8 cellular contexts compared by ENCODE assay signal in the genomic region with DNA sequence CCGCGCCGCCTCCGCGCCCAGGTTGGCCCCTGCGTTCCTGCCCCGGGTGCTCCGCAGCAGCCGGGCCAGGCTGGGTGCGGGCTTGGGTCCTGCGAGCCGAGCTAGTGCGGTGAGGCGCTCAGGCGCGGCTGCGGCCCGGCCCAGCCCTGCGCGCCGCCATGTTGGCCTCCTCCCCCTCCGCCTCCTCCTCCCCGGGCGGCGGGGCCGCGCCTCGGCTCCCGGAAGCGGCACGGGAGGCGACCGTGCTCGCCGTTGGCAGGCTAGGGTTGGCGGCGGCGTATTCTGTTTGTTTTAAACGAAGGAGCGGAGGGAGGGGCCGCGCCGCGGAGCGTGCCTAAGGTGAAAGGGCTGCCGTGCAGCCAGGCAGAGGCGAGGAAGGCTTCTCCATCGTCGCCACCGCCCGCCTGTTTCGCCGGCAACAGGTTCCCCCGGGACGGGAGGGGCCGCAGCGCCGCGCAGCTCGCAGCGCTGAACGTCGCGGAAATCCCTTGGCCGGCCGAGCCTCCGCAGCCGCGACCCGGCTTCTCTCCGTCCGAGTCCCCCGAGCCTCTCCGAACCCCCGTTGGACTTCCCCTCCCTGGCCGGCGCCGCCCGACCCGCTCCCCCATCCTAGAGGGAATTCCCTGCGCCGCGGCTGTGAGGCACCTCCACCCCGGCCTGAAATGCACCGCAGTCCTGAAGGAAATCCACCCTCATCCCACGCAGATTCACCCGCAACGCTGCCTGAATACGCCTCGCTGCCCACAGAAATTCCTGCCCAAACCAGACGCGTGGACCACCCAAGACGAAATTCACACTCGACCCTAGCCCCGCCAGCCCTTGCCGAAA. TPM values are rescaled to one million over a fixed set of nuclear protein-coding genes. Genes with fewer than 3 reads are reported as not detected.
A peak's percentile ranks its signal among the peaks of the same experiment; 100 is the strongest.
DNase-seq lines count a peak whose midpoint lies in the region; ATAC-seq, FAIRE-seq and TF ChIP-seq lines count a peak whose summit lies in the region.

A gene with protein sequence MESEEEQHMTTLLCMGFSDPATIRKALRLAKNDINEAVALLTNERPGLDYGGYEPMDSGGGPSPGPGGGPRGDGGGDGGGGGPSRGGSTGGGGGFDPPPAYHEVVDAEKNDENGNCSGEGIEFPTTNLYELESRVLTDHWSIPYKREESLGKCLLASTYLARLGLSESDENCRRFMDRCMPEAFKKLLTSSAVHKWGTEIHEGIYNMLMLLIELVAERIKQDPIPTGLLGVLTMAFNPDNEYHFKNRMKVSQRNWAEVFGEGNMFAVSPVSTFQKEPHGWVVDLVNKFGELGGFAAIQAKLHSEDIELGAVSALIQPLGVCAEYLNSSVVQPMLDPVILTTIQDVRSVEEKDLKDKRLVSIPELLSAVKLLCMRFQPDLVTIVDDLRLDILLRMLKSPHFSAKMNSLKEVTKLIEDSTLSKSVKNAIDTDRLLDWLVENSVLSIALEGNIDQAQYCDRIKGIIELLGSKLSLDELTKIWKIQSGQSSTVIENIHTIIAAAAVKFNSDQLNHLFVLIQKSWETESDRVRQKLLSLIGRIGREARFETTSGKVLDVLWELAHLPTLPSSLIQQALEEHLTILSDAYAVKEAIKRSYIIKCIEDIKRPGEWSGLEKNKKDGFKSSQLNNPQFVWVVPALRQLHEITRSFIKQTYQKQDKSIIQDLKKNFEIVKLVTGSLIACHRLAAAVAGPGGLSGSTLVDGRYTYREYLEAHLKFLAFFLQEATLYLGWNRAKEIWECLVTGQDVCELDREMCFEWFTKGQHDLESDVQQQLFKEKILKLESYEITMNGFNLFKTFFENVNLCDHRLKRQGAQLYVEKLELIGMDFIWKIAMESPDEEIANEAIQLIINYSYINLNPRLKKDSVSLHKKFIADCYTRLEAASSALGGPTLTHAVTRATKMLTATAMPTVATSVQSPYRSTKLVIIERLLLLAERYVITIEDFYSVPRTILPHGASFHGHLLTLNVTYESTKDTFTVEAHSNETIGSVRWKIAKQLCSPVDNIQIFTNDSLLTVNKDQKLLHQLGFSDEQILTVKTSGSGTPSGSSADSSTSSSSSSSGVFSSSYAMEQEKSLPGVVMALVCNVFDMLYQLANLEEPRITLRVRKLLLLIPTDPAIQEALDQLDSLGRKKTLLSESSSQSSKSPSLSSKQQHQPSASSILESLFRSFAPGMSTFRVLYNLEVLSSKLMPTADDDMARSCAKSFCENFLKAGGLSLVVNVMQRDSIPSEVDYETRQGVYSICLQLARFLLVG (N-terminal part only) (minus strand): TSS at position 171 of the 828 bp plus-strand sequence. CDS start 251 bp downstream, outside the sequence.

- intact Hi-C loops in PC-3 (cut with micrococcal nuclease): loop anchor here (10.0 kb wide), 1 partner anchor 1429 kb away; a partner anchor contains a TSS

- no peaks in the 10 kb centered on the region for H3K27me3 Mint-ChIP-seq in activated T-cell treated with anti-CD3 and anti-CD28 coated beads, Interleukin-2, amount 50 U/mL, for 4 hours (ENCODE audit: low read depth)

- H3K27me3 ChIP-seq in PC-3 (ENCODE audit: low read length) (no peaks in the 10 kb centered on the region), muscle layer of duodenum (ENCODE audit: low read depth, low read length) (no peaks in the 10 kb centered on the region)

- H3K27ac ChIP-seq in PC-3 (ENCODE audit: low read length): peak within 1 kb of the TSS; percentile 60
- peak within 1 kb of the TSS; percentile 83 for H3K27ac ChIP-seq in muscle layer of duodenum (ENCODE audit: low read length)

- DNase-seq in D721Med (ENCODE audit: insufficient read length, low spot score): peak; percentile 71
- peak; percentile 62 for DNase-seq in HT1080 (ENCODE audit: low read depth)
- DNase-seq in PC-3: peak; percentile 81
- peak; percentile 75 for DNase-seq in activated T-cell treated with anti-CD3 and anti-CD28 coated beads, Interleukin-2, amount 50 U/mL, for 4 hours
- DNase-seq in stimulated activated CD8-positive, alpha-beta memory T cell treated with anti-CD3 and anti-CD28 coated beads, Interleukin-7, amount 100 ng/mL, for 4 hours (ENCODE audit: low read depth in 2 of 2): peak; percentile 47 to 75

- H3K9me3 Mint-ChIP-seq in activated T-cell treated with anti-CD3 and anti-CD28 coated beads, Interleukin-2, amount 50 U/mL, for 4 hours: no peaks in the 10 kb centered on the region

- H3K9me2 ChIP-seq in PC-3 (replicated peaks; ENCODE audit: low read length): no peaks in the 10 kb centered on the region

- no peak for FAIRE-seq in D721Med (lab: Jason Lieb, UNC)

- POLR2A ChIA-PET in PC-3 (lab: Charles Lee; ENCODE audit: unreplicated experiment): interaction anchor here (0.7 kb wide), 1 partner anchor 9 kb away, joined by 8 read pairs; no protein-coding TSS in a partner anchor

- CTCF ChIA-PET in PC-3 (lab: Charles Lee): no interaction called here

- ATAC-seq in GM21367 (IDR thresholded peaks at IDR 0.05; ENCODE audit: unreplicated experiment): peak; percentile 66
- peak; percentile 69 for ATAC-seq in PC-3
- peak; percentile 87 to 89 for ATAC-seq in activated T-cell treated with anti-CD3 and anti-CD28 coated beads, Interleukin-2, amount 50 U/mL, for 4 hours
- ATAC-seq in esophagus mucosa: peak; percentile 94

- peak within 1 kb of the TSS; percentile 97 for H3K4me3 Mint-ChIP-seq in activated T-cell treated with anti-CD3 and anti-CD28 coated beads, Interleukin-2, amount 50 U/mL, for 4 hours

- H4K20me1 ChIP-seq in PC-3 (ENCODE audit: low read length): peaks cover 29% of the 10 kb centered on the region

- H3K9ac ChIP-seq in PC-3 (ENCODE audit: low read length): peak within 1 kb of the TSS; percentile 92

- peaks cover 61% of the 10 kb centered on the region for H3K79me2 ChIP-seq in PC-3 (ENCODE audit: low read length)

- peak within 1 kb of the TSS; percentile 95 for H3K4me3 ChIP-seq in PC-3 (ENCODE audit: low read length)
- peak within 1 kb of the TSS; percentile 79 to 80 for H3K4me3 ChIP-seq in muscle layer of duodenum (ENCODE audit: low read depth in 1 of 2, low read length in 2 of 2)

- H3K36me3 ChIP-seq in PC-3 (ENCODE audit: low read depth, low read length) (no peaks in the 10 kb centered on the region), muscle layer of duodenum (ENCODE audit: control insufficient read depth in 1 of 2, insufficient read depth in 2 of 2, low read length in 2 of 2) (no peaks in the 10 kb centered on the region)

- H3K36me3 Mint-ChIP-seq in activated T-cell treated with anti-CD3 and anti-CD28 coated beads, Interleukin-2, amount 50 U/mL, for 4 hours (ENCODE audit: insufficient read depth): no peaks in the 10 kb centered on the region

- peaks cover 66% of the 10 kb centered on the region for H3K4me1 Mint-ChIP-seq in activated T-cell treated with anti-CD3 and anti-CD28 coated beads, Interleukin-2, amount 50 U/mL, for 4 hours (ENCODE audit: low read depth)

- TF ChIP-seq CTCF in D721Med (IDR thresholded peaks at IDR 0.05; ENCODE audit: insufficient read depth, missing control alignments): no peak
- no peak for TF ChIP-seq CTCF in PC-3 (conservative IDR thresholded peaks at IDR 0.05; ENCODE audit: low read depth, low read length)

- peaks cover 42% of the 10 kb centered on the region for H3K4me1 ChIP-seq in PC-3 (ENCODE audit: insufficient read depth, low read length)
- H3K4me1 ChIP-seq in muscle layer of duodenum (ENCODE audit: control insufficient read depth in 1 of 2, insufficient read depth in 2 of 2, low read length in 2 of 2): peaks cover 24 to 30% of the 10 kb centered on the region in 2 donors

- H3K4me2 ChIP-seq in PC-3 (ENCODE audit: low read length): peak within 1 kb of the TSS; percentile 86

- peak within 1 kb of the TSS; percentile 82 for H2AFZ ChIP-seq in PC-3 (ENCODE audit: low read length)

- H3F3A ChIP-seq in PC-3 (ENCODE audit: low read length, unreplicated experiment): no peaks in the 10 kb centered on the region

- BruUV-seq in PC-3 (replicated peaks; lab: Mats Ljungman, UMichigan): no TSS peak

- no peaks in the 10 kb centered on the region for H3K9me3 ChIP-seq in PC-3 (ENCODE audit: low read length)
- no peaks in the 10 kb centered on the region for H3K9me3 ChIP-seq in muscle layer of duodenum (ENCODE audit: control insufficient read depth in 1 of 2, low read length in 2 of 2)

RNA-seq across cellular contexts. Expression of the gene that starts here (rescaled TPM):
- total RNA-seq in HT1080 (2014; rRNA removed; shearing (Covaris generic)): 27.2 and 31.4 TPM in 2 replicates
- 10.7 and 15.0 TPM in 2 replicates for polyA plus RNA-seq in HT1080 (2015; cell fraction: cytosol; rRNA removed)
- polyA plus RNA-seq in HT1080 (2015; cell fraction: nucleus; rRNA removed): 40.7 and 45.9 TPM in 2 replicates
- 29.1 and 38.5 TPM in 2 replicates for total RNA-seq in PC-3 (2014; rRNA removed)
- total RNA-seq in activated T-cell treated with anti-CD3 and anti-CD28 coated beads, Interleukin-2, amount 50 U/mL, for 4 hours: 10 to 100 TPM; 42.1 to 44.0 (median 43.9) TPM
- total RNA-seq in esophagus mucosa: 21.8 TPM

Comparison
In these comparisons a context has a peak if more than half of its experiments do, and no peak if none do; other contexts are left out.
1. Peak in every context shown above with its lines: DNase-seq, ATAC-seq, H3K4me3 ChIP-seq and H3K27ac ChIP-seq.